ENCODE assay signal across 8 cellular contexts in genomic region chr11:61971177-61972111, GRCh38. TPM values are rescaled to one million over a fixed set of nuclear protein-coding genes. Genes with fewer than 3 reads are reported as not detected.
A peak's percentile ranks its signal among the peaks of the same experiment; 100 is the strongest.
DNase-seq lines count a peak whose midpoint lies in the region; ATAC-seq and TF ChIP-seq lines count a peak whose summit lies in the region.

No MANE protein-coding gene starts in this region.

- peak; percentile 99 for DNase-seq in H4 (ENCODE audit: low spot score)
- DNase-seq in NCI-H446 (lab: John Stamatoyannopoulos, UW), result peak; percentile 90 to 98
- DNase-seq in activated CD4-positive, alpha-beta memory T cell treated with anti-CD3 and anti-CD28 coated beads, Interleukin-2, amount 10 ng/mL, durations not matched to agents 7 days and 5 days, result peak; percentile 69
- peak; percentile 99 for DNase-seq in erythroblast (lab: John Stamatoyannopoulos, UW)
- peak; percentile 80 to 88 for DNase-seq in mesothelial cell of epicardium (ENCODE audit: low spot score in 2 of 2, unreplicated experiment in 2 of 2)
- DNase-seq in stomach, result peak; percentile 96

- peak; percentile 87 for TF ChIP-seq POLR2A in erythroblast (IDR thresholded peaks at IDR 0.05; ENCODE audit: low read length)
- TF ChIP-seq POLR2A in stomach (IDR thresholded peaks at IDR 0.05), result no peak

- H3K27me3 Mint-ChIP-seq in activated CD4-positive, alpha-beta memory T cell treated with anti-CD3 and anti-CD28 coated beads, Interleukin-2, amount 10 ng/mL, durations not matched to agents 7 days and 5 days, result no peaks in the 10 kb centered on the region
- H3K27me3 Mint-ChIP-seq in mesothelial cell of epicardium (ENCODE audit: low read depth), result no peaks in the 10 kb centered on the region

- H3K27ac Mint-ChIP-seq in activated CD4-positive, alpha-beta memory T cell treated with anti-CD3 and anti-CD28 coated beads, Interleukin-2, amount 10 ng/mL, durations not matched to agents 7 days and 5 days, result peak overlapping the region; percentile 64
- H3K27ac Mint-ChIP-seq in mesothelial cell of epicardium, result peak overlapping the region; percentile 96

- no peak overlapping the region for H3K4me3 Mint-ChIP-seq in activated CD4-positive, alpha-beta memory T cell treated with anti-CD3 and anti-CD28 coated beads, Interleukin-2, amount 10 ng/mL, durations not matched to agents 7 days and 5 days
- peak overlapping the region; percentile 30 for H3K4me3 Mint-ChIP-seq in mesothelial cell of epicardium

- no peaks in the 10 kb centered on the region for H3K9me3 ChIP-seq in stomach

- TF ChIP-seq EP300 in stomach (IDR thresholded peaks at IDR 0.05), result no peak

- H3K4me1 Mint-ChIP-seq in activated CD4-positive, alpha-beta memory T cell treated with anti-CD3 and anti-CD28 coated beads, Interleukin-2, amount 10 ng/mL, durations not matched to agents 7 days and 5 days, result peaks cover 60% of the 10 kb centered on the region
- H3K4me1 Mint-ChIP-seq in mesothelial cell of epicardium, result peaks cover 75% of the 10 kb centered on the region

- H3K36me3 ChIP-seq in stomach, result no peaks in the 10 kb centered on the region

- H3K27me3 ChIP-seq in stomach, result no peaks in the 10 kb centered on the region

- CTCF ChIA-PET in activated CD4-positive, alpha-beta memory T cell treated with anti-CD3 and anti-CD28 coated beads, Interleukin-2, amount 10 ng/mL, durations not matched to agents 7 days and 5 days (lab: Charles Lee), result interaction anchor here (8.3 kb wide), 1 partner anchor 110 kb away, joined by 65 read pairs; no protein-coding TSS in a partner anchor

- WGBS in stomach, 5 donors, result 13 to 21% (median 17%) methylated on average over 15 to 16 of the region's 16 CpGs

- peak overlapping the region; percentile 95 for H3K27ac ChIP-seq in C4-2B
- peak overlapping the region; percentile 90 to 100 (median 99) for H3K27ac ChIP-seq in stomach

- H3K36me3 Mint-ChIP-seq in activated CD4-positive, alpha-beta memory T cell treated with anti-CD3 and anti-CD28 coated beads, Interleukin-2, amount 10 ng/mL, durations not matched to agents 7 days and 5 days (ENCODE audit: low read depth), result peaks cover 8% of the 10 kb centered on the region
- H3K36me3 Mint-ChIP-seq in mesothelial cell of epicardium, result peaks cover under 1% of the 10 kb centered on the region

- no peaks in the 10 kb centered on the region for H3K9me3 Mint-ChIP-seq in activated CD4-positive, alpha-beta memory T cell treated with anti-CD3 and anti-CD28 coated beads, Interleukin-2, amount 10 ng/mL, durations not matched to agents 7 days and 5 days
- H3K9me3 Mint-ChIP-seq in mesothelial cell of epicardium, result no peaks in the 10 kb centered on the region

- peaks cover 79 to 86% (median 81%) of the 10 kb centered on the region in 4 donors for H3K4me1 ChIP-seq in stomach

- peak overlapping the region in 1 of 4 donors; percentile 26 for H3K4me3 ChIP-seq in stomach

- no peak for TF ChIP-seq CTCF in C4-2B (conservative IDR thresholded peaks at IDR 0.05)
- no peak for TF ChIP-seq CTCF in mesothelial cell of epicardium (IDR thresholded peaks at IDR 0.05; ENCODE audit: unreplicated experiment)
- no peak for TF ChIP-seq CTCF in stomach (IDR thresholded peaks at IDR 0.05)

- POLR2A ChIA-PET in activated CD4-positive, alpha-beta memory T cell treated with anti-CD3 and anti-CD28 coated beads, Interleukin-2, amount 10 ng/mL, durations not matched to agents 7 days and 5 days (lab: Charles Lee), result interaction anchor here (0.5 to 1.7 kb wide), 6 partner anchors 8 to 809 kb away, joined by 3 to 4 read pairs (median 3); partner anchors contain the start of genes FEN1 and TMEM258

- no peak for ATAC-seq in HG03280 (IDR thresholded peaks at IDR 0.05; ENCODE audit: unreplicated experiment)

- intact Hi-C loops in stomach (cut with DNase I; ENCODE audit: low total_unique reads), result no loop called here

RNA-seq across cellular contexts. Expression of gene FTH1, which starts 4.0 kb away (rescaled TPM):
- 966 and 1,264 TPM in 2 replicates for total RNA-seq in H4 (2014; rRNA removed; shearing (Covaris generic))
- 1,000 to 10,000 TPM; 1,164 to 1,189 TPM for total RNA-seq in activated CD4-positive, alpha-beta memory T cell treated with anti-CD3 and anti-CD28 coated beads, Interleukin-2, amount 10 ng/mL, durations not matched to agents 7 days and 5 days
- total RNA-seq in mesothelial cell of epicardium (1,419 to 1,500 TPM (median 1,460 TPM) in 3 replicates), stomach (1,000 to 10,000 TPM in 4 of 5 donors, 100 to 1,000 TPM in 1; 703 to 2,177 (median 1,757) TPM)
- 1,000 to 10,000 TPM; 4,996 to 8,523 (median 5,775) TPM for polyA plus RNA-seq in stomach

RNA-seq across cellular contexts. Expression of gene BEST1, which starts 21.3 kb away (rescaled TPM):
- 0.39 and 0.62 TPM in 2 replicates for total RNA-seq in H4 (2014; rRNA removed; shearing (Covaris generic))
- under 1 TPM; 0.25 to 0.30 TPM for total RNA-seq in activated CD4-positive, alpha-beta memory T cell treated with anti-CD3 and anti-CD28 coated beads, Interleukin-2, amount 10 ng/mL, durations not matched to agents 7 days and 5 days
- total RNA-seq in mesothelial cell of epicardium (0.64 to 1.1 TPM (median 0.90 TPM) in 3 replicates), stomach (10 to 100 TPM in 2 of 5 donors, 1 to 10 TPM in 2, not detected in 1; 1.2 to 27.4 (median 6.6) TPM)
- polyA plus RNA-seq in stomach, result 1 to 10 TPM; 3.4 to 3.8 (median 3.7) TPM

RNA-seq across cellular contexts. Expression of gene RAB3IL1, which starts 54.1 kb away (rescaled TPM):
- 2.3 and 7.4 TPM in 2 replicates for total RNA-seq in H4 (2014; rRNA removed; shearing (Covaris generic))
- not detected for total RNA-seq in activated CD4-positive, alpha-beta memory T cell treated with anti-CD3 and anti-CD28 coated beads, Interleukin-2, amount 10 ng/mL, durations not matched to agents 7 days and 5 days
- 10.6 to 12.0 TPM (median 11.9 TPM) in 3 replicates for total RNA-seq in mesothelial cell of epicardium
- total RNA-seq in stomach, result 10 to 100 TPM in 2 of 5 donors, 1 to 10 TPM in 1, under 1 TPM in 1, not detected in 1; 0.58 to 12.8 (median 7.1) TPM
- 10 to 100 TPM in 2 of 3 donors, 1 to 10 TPM in 1; 5.3 to 13.3 (median 11.6) TPM for polyA plus RNA-seq in stomach
